ENCODE assay signal across 8 cellular contexts in the genomic region with DNA sequence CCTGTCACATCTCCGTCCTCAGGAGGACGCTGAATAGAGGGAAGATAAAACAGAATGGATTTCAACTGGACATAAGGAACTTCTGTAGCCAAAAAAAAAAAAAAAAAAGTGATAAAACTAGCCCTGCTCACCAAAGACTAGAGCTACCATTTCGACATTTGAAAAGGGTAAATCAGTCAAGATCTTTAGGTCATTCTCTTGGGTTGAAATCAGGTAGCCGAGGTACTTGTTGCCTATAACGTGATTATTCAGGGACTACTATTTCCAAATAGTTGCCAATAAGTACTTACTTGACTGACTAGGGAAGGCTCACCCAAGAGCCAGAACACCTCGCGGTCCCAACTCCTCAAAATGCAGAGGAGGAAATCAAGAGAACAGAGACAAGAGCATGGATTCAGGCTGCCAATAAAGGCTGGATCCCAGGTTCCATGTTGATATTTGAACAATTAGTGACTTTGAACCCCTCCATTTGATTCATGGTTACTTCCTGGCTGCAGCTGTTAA. TPM values are rescaled to one million over a fixed set of nuclear protein-coding genes. Genes with fewer than 3 reads are reported as not detected.
DNase-seq lines count a peak whose midpoint lies in the region; ATAC-seq and TF ChIP-seq lines count a peak whose summit lies in the region.

No MANE protein-coding gene starts in this region.

- H3K4me3 Mint-ChIP-seq in IgD-negative memory B cell (peak overlapping the region; percentile 90 to 95 (median 93)), naive B cell (peak overlapping the region; percentile 75 to 93 (median 90))
- H3K4me3 Mint-ChIP-seq in central memory CD8-positive, alpha-beta T cell, result peak overlapping the region; percentile 84

- no peak for ATAC-seq in central memory CD8-positive, alpha-beta T cell (replicated peaks; ENCODE audit: extremely low read depth, poor library complexity, severe bottlenecking)
- no peak for ATAC-seq in naive B cell (ENCODE audit: low read depth in 2 of 2)
- no peak for ATAC-seq in GM19467 (IDR thresholded peaks at IDR 0.05; ENCODE audit: unreplicated experiment)
- no peak for ATAC-seq in HG02970 (IDR thresholded peaks at IDR 0.05; ENCODE audit: low FRiP score, unreplicated experiment)

- peaks cover 25 to 49% (median 39%) of the 10 kb centered on the region in 3 donors for H3K4me1 Mint-ChIP-seq in IgD-negative memory B cell
- peaks cover 60% of the 10 kb centered on the region for H3K4me1 Mint-ChIP-seq in central memory CD8-positive, alpha-beta T cell
- peaks cover 42 to 51% (median 44%) of the 10 kb centered on the region in 3 donors for H3K4me1 Mint-ChIP-seq in naive B cell

- H3K4me3 ChIP-seq in AG09309 (ENCODE audit: control insufficient read depth, low read depth, low read length), result peak overlapping the region; percentile 60

- H3K27ac Mint-ChIP-seq in IgD-negative memory B cell (peak overlapping the region in 2 of 3 donors; percentile 92 to 94), naive B cell (peak overlapping the region in 5 of 6 donors; percentile 94 to 98 (median 95))
- peak overlapping the region; percentile 88 for H3K27ac Mint-ChIP-seq in central memory CD8-positive, alpha-beta T cell (ENCODE audit: low read depth)

- no peak for TF ChIP-seq CTCF in AG09309 (IDR thresholded peaks at IDR 0.05; ENCODE audit: control insufficient read depth, insufficient read depth, low read depth, low read length, missing control alignments)

- H3K9me3 Mint-ChIP-seq in IgD-negative memory B cell (no peaks in the 10 kb centered on the region), naive B cell (peaks cover 0 to 4% (median 0%) of the 10 kb centered on the region in 7 donors)
- H3K9me3 Mint-ChIP-seq in central memory CD8-positive, alpha-beta T cell, result no peaks in the 10 kb centered on the region

- H3K27me3 Mint-ChIP-seq in IgD-negative memory B cell, result no peaks in the 10 kb centered on the region
- no peaks in the 10 kb centered on the region for H3K27me3 Mint-ChIP-seq in central memory CD8-positive, alpha-beta T cell
- peaks cover 0 to 1% (median 0%) of the 10 kb centered on the region in 3 donors for H3K27me3 Mint-ChIP-seq in naive B cell

- no peak for DNase-seq in AG09309 (ENCODE audit: low read depth)
- no peak for DNase-seq in central memory CD8-positive, alpha-beta T cell (ENCODE audit: low spot score in 2 of 2)
- no peak for DNase-seq in naive B cell
- no peak for DNase-seq in HuH-7 (ENCODE audit: low spot score)
- DNase-seq in NCI-H1417 treated with DMSO at 0.1 percent for 48 hours (lab: John Stamatoyannopoulos, UW), result no peak

- H3K36me3 Mint-ChIP-seq in IgD-negative memory B cell (no peaks in the 10 kb centered on the region), naive B cell (no peaks in the 10 kb centered on the region)
- peaks cover 21% of the 10 kb centered on the region for H3K36me3 Mint-ChIP-seq in central memory CD8-positive, alpha-beta T cell (ENCODE audit: insufficient read depth)

RNA-seq across cellular contexts. Expression of a gene that starts 2.0 kb away (rescaled TPM):
- polyA plus RNA-seq in IgD-negative memory B cell (34.3 TPM), naive B cell (ENCODE audit: low read depth in 6 of 6) (10 to 100 TPM; 33.6 to 49.9 (median 46.6) TPM)
